Comparison of ENCODE assay signal across 10 cellular contexts in genomic region chr13:114275309-114275708, GRCh38.
"Had no signal": no experiment of that assay in that cellular context is flagged by ENCODE, and none has a peak within 500 bp of the region (broad histone marks: within the 10 kb centered on the region; RNA-seq: fewer than 3 reads in every experiment).

No MANE protein-coding gene starts in this region.

- H3K9me3 Mint-ChIP-seq: activated naive CD4-positive, alpha-beta T cell treated with anti-CD3 and anti-CD28 coated beads, Interleukin-2, amount 10 ng/mL, durations not matched to agents 7 days and 5 days; activated T-helper 17 cell treated with anti-CD3 and anti-CD28 coated beads, Interleukin-2, amount 50 U/mL, for 72 hours had no signal

- H3K27ac Mint-ChIP-seq: activated naive CD4-positive, alpha-beta T cell treated with anti-CD3 and anti-CD28 coated beads, Interleukin-2, amount 10 ng/mL, durations not matched to agents 7 days and 5 days; activated T-helper 17 cell treated with anti-CD3 and anti-CD28 coated beads, Interleukin-2, amount 50 U/mL, for 72 hours had no signal

- H3K9me3 ChIP-seq: thyroid gland had no signal

- DNase-seq: activated naive CD4-positive, alpha-beta T cell treated with anti-CD3 and anti-CD28 coated beads, Interleukin-2, amount 10 ng/mL, durations not matched to agents 7 days and 5 days; central memory CD4-positive, alpha-beta T cell; glutamatergic neuron; left cardiac atrium; naive thymus-derived CD4-positive, alpha-beta T cell; posterior cingulate gyrus; small intestine; thyroid gland had no signal

- H3K27me3 Mint-ChIP-seq: activated naive CD4-positive, alpha-beta T cell treated with anti-CD3 and anti-CD28 coated beads, Interleukin-2, amount 10 ng/mL, durations not matched to agents 7 days and 5 days; activated T-helper 17 cell treated with anti-CD3 and anti-CD28 coated beads, Interleukin-2, amount 50 U/mL, for 72 hours; naive thymus-derived CD4-positive, alpha-beta T cell had no signal

- H3K4me3 ChIP-seq: lung, thyroid gland had no signal

- ATAC-seq: activated T-helper 17 cell treated with anti-CD3 and anti-CD28 coated beads, Interleukin-2, amount 50 U/mL, for 72 hours; left cardiac atrium; naive thymus-derived CD4-positive, alpha-beta T cell had no signal

- H3K4me3 Mint-ChIP-seq: activated naive CD4-positive, alpha-beta T cell treated with anti-CD3 and anti-CD28 coated beads, Interleukin-2, amount 10 ng/mL, durations not matched to agents 7 days and 5 days; activated T-helper 17 cell treated with anti-CD3 and anti-CD28 coated beads, Interleukin-2, amount 50 U/mL, for 72 hours; naive thymus-derived CD4-positive, alpha-beta T cell had no signal

- H3K27ac ChIP-seq: thyroid gland had no signal

- H3K27me3 ChIP-seq: thyroid gland had no signal
